In the genomic region with DNA sequence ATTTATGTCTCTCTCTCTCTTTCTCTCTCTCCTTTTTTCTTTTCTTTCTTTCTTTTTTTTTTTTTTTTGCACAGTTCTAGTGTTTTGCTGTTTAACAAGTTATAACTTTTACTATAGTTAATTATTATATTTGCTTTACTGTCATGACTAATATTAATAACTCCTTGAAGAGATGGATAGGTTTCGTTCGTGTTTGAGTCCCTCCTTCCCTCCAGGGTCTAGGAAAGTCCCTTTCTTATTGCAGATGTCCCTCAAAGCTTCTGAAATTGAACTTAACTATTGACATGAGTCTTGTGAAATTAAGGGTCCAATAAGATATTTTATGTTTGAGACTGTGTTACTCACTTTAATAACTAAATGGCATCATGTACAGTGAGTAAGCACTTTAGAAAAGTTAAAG, we compare ENCODE assay signal across 17 cellular contexts.
DNase-seq lines count a peak whose midpoint lies in the region; ATAC-seq and TF ChIP-seq lines count a peak whose summit lies in the region.
"Had no signal": no experiment of that assay in that cellular context is flagged by ENCODE, and none has a peak within 500 bp of the region (broad histone marks: within the 10 kb centered on the region; RNA-seq: fewer than 3 reads in every experiment).

No MANE protein-coding gene starts in this region.

- peaks cover 0 to 12% (median 0%) of the 10 kb centered on the region in 11 experiments; a peak in 4 of 22 replicates for H4K20me1 ChIP-seq in BLaER1 treated with 17β-estradiol and CSF1 and Interleukin-3, amounts not matched to agents 10 nM and 100 nM

- no peaks in the 10 kb centered on the region for H3K27me3 ChIP-seq in BLaER1 treated with 17β-estradiol and CSF1 and Interleukin-3, amounts not matched to agents 10 nM and 100 nM
- H3K27me3 ChIP-seq: left lung, MG63 had no signal

- TF ChIP-seq CTCF in coronary artery (IDR thresholded peaks at IDR 0.05) = no peak

- no peak overlapping the region for H3K27ac Mint-ChIP-seq in natural killer cell treated with Interleukin-12 subunit alpha and Interleukin-12 subunit beta and Interleukin-15 and Interleukin-18, amount 100 ng/mL, for 72 hours
- H3K27ac Mint-ChIP-seq: activated CD4-positive, alpha-beta memory T cell treated with anti-CD3 and anti-CD28 coated beads, Interleukin-2, amount 10 ng/mL, durations not matched to agents 7 days and 5 days; stimulated activated naive B cell treated with anti-CD40 and anti-IgM and Interleukin-4, amounts not matched to agents 10 μg/mL and 1 μg/mL and 100 μg/mL, for 72 hours had no signal

- no peak overlapping the region for H3K4me3 Mint-ChIP-seq in natural killer cell treated with Interleukin-12 subunit alpha and Interleukin-12 subunit beta and Interleukin-15 and Interleukin-18, amount 100 ng/mL, for 72 hours
- H3K4me3 Mint-ChIP-seq: activated CD4-positive, alpha-beta memory T cell treated with anti-CD3 and anti-CD28 coated beads, Interleukin-2, amount 10 ng/mL, durations not matched to agents 7 days and 5 days; stimulated activated naive B cell treated with anti-CD40 and anti-IgM and Interleukin-4, amounts not matched to agents 10 μg/mL and 1 μg/mL and 100 μg/mL, for 72 hours had no signal

- no peak for DNase-seq in SK-N-MC (ENCODE audit: low read depth, low spot score)
- no peak for DNase-seq in natural killer cell treated with Interleukin-12 subunit alpha and Interleukin-12 subunit beta and Interleukin-15 and Interleukin-18, amount 100 ng/mL, for 72 hours (ENCODE audit: low spot score)
- no peak for DNase-seq in NCI-H2196 treated with DMSO at 0.1 percent for 48 hours (lab: John Stamatoyannopoulos, UW; ENCODE audit: unreplicated experiment)
- DNase-seq in coronary artery (ENCODE audit: low spot score) = no peak
- DNase-seq: activated CD4-positive, alpha-beta memory T cell treated with anti-CD3 and anti-CD28 coated beads, Interleukin-2, amount 10 ng/mL, durations not matched to agents 7 days and 5 days; activated T-cell treated with anti-CD3 and anti-CD28 coated beads, Interleukin-2, amount 50 U/mL, for 48 hours; central memory CD4-positive, alpha-beta T cell; left lung; MG63; NCI-H187 treated with DMSO at 0.1 percent for 48 hours; NCI-H524; posterior cingulate gyrus; stimulated activated naive B cell treated with anti-CD40 and anti-IgM and Interleukin-4, amounts not matched to agents 10 μg/mL and 1 μg/mL and 100 μg/mL, for 72 hours had no signal

- H3K4me1 ChIP-seq in BLaER1 treated with 17β-estradiol and CSF1 and Interleukin-3, amounts not matched to agents 10 nM and 100 nM = peaks cover 19 to 48% (median 33%) of the 10 kb centered on the region in 10 experiments

- no peaks in the 10 kb centered on the region for H3K27me3 Mint-ChIP-seq in natural killer cell treated with Interleukin-12 subunit alpha and Interleukin-12 subunit beta and Interleukin-15 and Interleukin-18, amount 100 ng/mL, for 72 hours
- H3K27me3 Mint-ChIP-seq: activated CD4-positive, alpha-beta memory T cell treated with anti-CD3 and anti-CD28 coated beads, Interleukin-2, amount 10 ng/mL, durations not matched to agents 7 days and 5 days; stimulated activated naive B cell treated with anti-CD40 and anti-IgM and Interleukin-4, amounts not matched to agents 10 μg/mL and 1 μg/mL and 100 μg/mL, for 72 hours had no signal

- no peaks in the 10 kb centered on the region for H3K9me3 Mint-ChIP-seq in natural killer cell treated with Interleukin-12 subunit alpha and Interleukin-12 subunit beta and Interleukin-15 and Interleukin-18, amount 100 ng/mL, for 72 hours

- H3K36me3 Mint-ChIP-seq in natural killer cell treated with Interleukin-12 subunit alpha and Interleukin-12 subunit beta and Interleukin-15 and Interleukin-18, amount 100 ng/mL, for 72 hours = peaks cover 5% of the 10 kb centered on the region
- H3K36me3 Mint-ChIP-seq: stimulated activated naive B cell treated with anti-CD40 and anti-IgM and Interleukin-4, amounts not matched to agents 10 μg/mL and 1 μg/mL and 100 μg/mL, for 72 hours had no signal

- peak; percentile 74 for ATAC-seq in GM18907 (IDR thresholded peaks at IDR 0.05; ENCODE audit: unreplicated experiment)
- ATAC-seq in HG02840 (IDR thresholded peaks at IDR 0.05; ENCODE audit: low FRiP score, unreplicated experiment) = peak; percentile 63
- no peak for ATAC-seq in natural killer cell treated with Interleukin-12 subunit alpha and Interleukin-12 subunit beta and Interleukin-15 and Interleukin-18, amount 100 ng/mL, for 72 hours
- ATAC-seq in HG03196 (IDR thresholded peaks at IDR 0.05; ENCODE audit: unreplicated experiment) = no peak
- ATAC-seq: left lung had no signal

- H3K4me3 ChIP-seq in BLaER1 treated with 17β-estradiol and CSF1 and Interleukin-3, amounts not matched to agents 10 nM and 100 nM = no peak overlapping the region
- H3K4me3 ChIP-seq in SK-N-MC (no peak overlapping the region), coronary artery (no peak overlapping the region)
- H3K4me3 ChIP-seq: left lung, MG63 had no signal

- H3K27ac ChIP-seq in BLaER1 treated with 17β-estradiol and CSF1 and Interleukin-3, amounts not matched to agents 10 nM and 100 nM = peak overlapping the region in 9 of 11 experiments; percentile 44 to 68 (median 59); a peak in 14 of 22 replicates
- H3K27ac ChIP-seq in SK-N-MC = peak overlapping the region; percentile 61
- H3K27ac ChIP-seq in coronary artery = peak overlapping the region in 1 of 2 donors; percentile 15
- H3K27ac ChIP-seq: left lung had no signal

- H3K4me2 ChIP-seq in BLaER1 treated with 17β-estradiol and CSF1 and Interleukin-3, amounts not matched to agents 10 nM and 100 nM = peak overlapping the region in 10 of 11 experiments; percentile 40 to 88 (median 68); a peak in 13 of 22 replicates

- peaks cover 0 to 2% (median 0%) of the 10 kb centered on the region in 11 experiments; a peak in 1 of 22 replicates for H3K36me3 ChIP-seq in BLaER1 treated with 17β-estradiol and CSF1 and Interleukin-3, amounts not matched to agents 10 nM and 100 nM
- H3K36me3 ChIP-seq in SK-N-MC (ENCODE audit: insufficient read depth, low read length) = 0 out of 2 replicates have a peak, but pooled peaks cover 9% of the 10 kb centered on the region
- H3K36me3 ChIP-seq: left lung, MG63 had no signal

- H3K9ac ChIP-seq in BLaER1 treated with 17β-estradiol and CSF1 and Interleukin-3, amounts not matched to agents 10 nM and 100 nM = no peak overlapping the region; a peak in 1 of 22 replicates
- no peak overlapping the region for H3K9ac ChIP-seq in SK-N-MC (ENCODE audit: insufficient read length)

- H3K9me3 ChIP-seq in BLaER1 treated with 17β-estradiol and CSF1 and Interleukin-3, amounts not matched to agents 10 nM and 100 nM (replicated peaks in 1 of 11) = peaks cover 0 to 8% (median 0%) of the 10 kb centered on the region in 11 experiments; a peak in 3 of 22 replicates
- no peaks in the 10 kb centered on the region for H3K9me3 ChIP-seq in SK-N-MC (ENCODE audit: low read depth, low read length)
- H3K9me3 ChIP-seq: left lung, MG63 had no signal

- no peaks in the 10 kb centered on the region for H3K4me1 Mint-ChIP-seq in natural killer cell treated with Interleukin-12 subunit alpha and Interleukin-12 subunit beta and Interleukin-15 and Interleukin-18, amount 100 ng/mL, for 72 hours (ENCODE audit: low read depth in 2 of 2)
- H3K4me1 Mint-ChIP-seq: activated CD4-positive, alpha-beta memory T cell treated with anti-CD3 and anti-CD28 coated beads, Interleukin-2, amount 10 ng/mL, durations not matched to agents 7 days and 5 days; stimulated activated naive B cell treated with anti-CD40 and anti-IgM and Interleukin-4, amounts not matched to agents 10 μg/mL and 1 μg/mL and 100 μg/mL, for 72 hours had no signal

Comparison
In these comparisons a context has a peak if more than half of its experiments do, and no peak if none do; other contexts are left out.
1. ATAC-seq: peak in GM18907 (single experiment) and HG02840 (single experiment); none in natural killer cell treated with Interleukin-12 subunit alpha and Interleukin-12 subunit beta and Interleukin-15 and Interleukin-18, amount 100 ng/mL, for 72 hours (0 of 2) and HG03196 (single experiment).